In the genomic region with DNA sequence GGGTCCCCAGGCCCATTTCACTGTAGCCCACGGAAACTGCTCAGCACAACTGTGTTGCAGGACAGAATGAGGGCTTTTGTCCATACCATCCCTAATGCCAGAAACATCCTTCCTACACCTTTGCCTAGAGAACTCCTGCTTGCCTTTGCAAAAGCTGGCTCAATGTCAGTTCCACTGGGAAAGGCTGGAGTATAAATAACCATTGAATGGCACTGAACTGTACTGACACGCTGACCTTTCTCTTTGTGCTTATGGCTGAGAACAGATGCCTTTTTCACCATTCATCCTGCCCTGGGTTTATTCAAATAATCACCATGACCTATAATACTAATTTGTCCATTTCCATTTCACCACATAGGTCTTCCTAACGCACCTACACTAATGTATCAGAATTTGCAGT, we compare ENCODE assay signal across 27 cellular contexts.
"Had no signal": no experiment of that assay in that cellular context is flagged by ENCODE, and none has a peak within 500 bp of the region (broad histone marks: within the 10 kb centered on the region; RNA-seq: fewer than 3 reads in every experiment).

No MANE protein-coding gene starts in this region.

- H3K27me3 Mint-ChIP-seq: naive thymus-derived CD8-positive, alpha-beta T cell; progenitor cell of endocrine pancreas; stimulated activated memory B cell treated with anti-CD40 and anti-IgM and Interleukin-4, amounts not matched to agents 10 μg/mL and 1 μg/mL and 100 μg/mL, for 72 hours; stimulated activated naive CD8-positive, alpha-beta T cell treated with anti-CD3 and anti-CD28 coated beads, Interleukin-15, amount 100 ng/mL, for 72 hours had no signal

- H3K4me2 ChIP-seq: hepatocyte had no signal

- H3K27ac Mint-ChIP-seq: naive thymus-derived CD8-positive, alpha-beta T cell; nephron; progenitor cell of endocrine pancreas; stimulated activated memory B cell treated with anti-CD40 and anti-IgM and Interleukin-4, amounts not matched to agents 10 μg/mL and 1 μg/mL and 100 μg/mL, for 72 hours; stimulated activated naive CD8-positive, alpha-beta T cell treated with anti-CD3 and anti-CD28 coated beads, Interleukin-15, amount 100 ng/mL, for 72 hours had no signal

- H3K4me3 Mint-ChIP-seq: naive thymus-derived CD8-positive, alpha-beta T cell; nephron; neural crest cell; stimulated activated memory B cell treated with anti-CD40 and anti-IgM and Interleukin-4, amounts not matched to agents 10 μg/mL and 1 μg/mL and 100 μg/mL, for 72 hours; stimulated activated naive CD8-positive, alpha-beta T cell treated with anti-CD3 and anti-CD28 coated beads, Interleukin-15, amount 100 ng/mL, for 72 hours had no signal

- H3K9me3 ChIP-seq: heart right ventricle, left lung, lower lobe of right lung, ovary, sigmoid colon, spleen, tibial nerve, upper lobe of left lung, vagina had no signal

- H3K27me3 ChIP-seq: heart right ventricle, hepatocyte, left lung, ovary, sigmoid colon, spleen, tibial nerve, upper lobe of left lung, vagina had no signal

- FAIRE-seq: keratinocyte, small intestine had no signal

- H3K27ac ChIP-seq: hepatocyte, ovary, sigmoid colon, vagina had no signal

- ATAC-seq: left lung; lower lobe of right lung; naive thymus-derived CD8-positive, alpha-beta T cell; stimulated activated memory B cell treated with anti-CD40 and anti-IgM and Interleukin-4, amounts not matched to agents 10 μg/mL and 1 μg/mL and 100 μg/mL, for 72 hours; stimulated activated naive CD8-positive, alpha-beta T cell treated with anti-CD3 and anti-CD28 coated beads, Interleukin-15, amount 100 ng/mL, for 72 hours had no signal

- H3K4me3 ChIP-seq: heart right ventricle, hepatocyte, left lung, lower lobe of right lung, ovary, sigmoid colon, spleen, tibial nerve, upper lobe of left lung, vagina had no signal

- H3K79me2 ChIP-seq: hepatocyte had no signal

- DNase-seq: heart right ventricle; kidney glomerular epithelial cell; left cardiac atrium; left lung; lower lobe of right lung; mammary epithelial cell; mesenchymal stem cell; naive thymus-derived CD8-positive, alpha-beta T cell; ovary; right cardiac atrium; sigmoid colon; spleen; stimulated activated CD4-positive, alpha-beta T cell treated with anti-CD3 and anti-CD28 coated beads, Interleukin-4, amount 100 ng/mL, for 24 hours; stimulated activated CD8-positive, alpha-beta memory T cell treated with anti-CD3 and anti-CD28 coated beads, Interleukin-4, amount 100 ng/mL, for 48 hours; stimulated activated naive CD4-positive, alpha-beta T cell treated with Interleukin-2 at 50 U/mL for 16 hours; stimulated activated naive CD8-positive, alpha-beta T cell treated with anti-CD3 and anti-CD28 coated beads, Interleukin-15, amount 100 ng/mL, for 72 hours; substantia nigra; upper lobe of left lung had no signal

- H3K4me1 ChIP-seq: sigmoid colon, vagina had no signal

- H3K36me3 ChIP-seq: heart right ventricle, left lung, lower lobe of right lung, ovary, upper lobe of left lung, vagina had no signal

- H2AFZ ChIP-seq: hepatocyte had no signal
